ENCODE assay signal across 20 cellular contexts in genomic region chrX:123990602-123991001, GRCh38. TPM values are rescaled to one million over a fixed set of nuclear protein-coding genes. Genes with fewer than 3 reads are reported as not detected.
DNase-seq lines count a peak whose midpoint lies in the region; ATAC-seq and TF ChIP-seq lines count a peak whose summit lies in the region.
"Had no signal": no experiment of that assay in that cellular context is flagged by ENCODE, and none has a peak within 500 bp of the region (broad histone marks: within the 10 kb centered on the region; RNA-seq: fewer than 3 reads in every experiment).

No MANE protein-coding gene starts in this region.

- no peak for TF ChIP-seq CTCF in osteocyte (IDR thresholded peaks at IDR 0.05)

- H3K27ac Mint-ChIP-seq in activated CD4-positive, alpha-beta T cell treated with anti-CD3 and anti-CD28 coated beads, Interleukin-2, amount 10 ng/mL, durations not matched to agents 7 days and 5 days, result peak overlapping the region; percentile 46
- no peak overlapping the region for H3K27ac Mint-ChIP-seq in activated naive CD8-positive, alpha-beta T cell treated with anti-CD3 and anti-CD28 coated beads, Interleukin-2, amount 10 ng/mL, durations not matched to agents 7 days and 5 days
- peak overlapping the region; percentile 11 for H3K27ac Mint-ChIP-seq in osteocyte (ENCODE audit: unreplicated experiment)
- H3K27ac Mint-ChIP-seq: activated T-helper 2 cell treated with anti-CD3 and anti-CD28 coated beads, Interferon-gamma antibody, Interleukin-2, Interleukin-4, amounts not matched to agents 10 μg/mL and 5 μg/mL and 100 μg/mL, durations not matched to agents 14 hours and 24 hours and 36 hours; CD4-positive, CD25-positive, alpha-beta regulatory T cell; HFFc6 had no signal

- no peaks in the 10 kb centered on the region for H3K27me3 Mint-ChIP-seq in activated CD4-positive, alpha-beta T cell treated with anti-CD3 and anti-CD28 coated beads, Interleukin-2, amount 10 ng/mL, durations not matched to agents 7 days and 5 days
- no peaks in the 10 kb centered on the region for H3K27me3 Mint-ChIP-seq in activated naive CD8-positive, alpha-beta T cell treated with anti-CD3 and anti-CD28 coated beads, Interleukin-2, amount 10 ng/mL, durations not matched to agents 7 days and 5 days
- no peaks in the 10 kb centered on the region for H3K27me3 Mint-ChIP-seq in osteocyte (ENCODE audit: unreplicated experiment)
- H3K27me3 Mint-ChIP-seq: CD4-positive, CD25-positive, alpha-beta regulatory T cell; T-cell had no signal

- peaks cover 28% of the 10 kb centered on the region for H3K4me1 Mint-ChIP-seq in activated CD4-positive, alpha-beta T cell treated with anti-CD3 and anti-CD28 coated beads, Interleukin-2, amount 10 ng/mL, durations not matched to agents 7 days and 5 days
- H3K4me1 Mint-ChIP-seq in activated naive CD8-positive, alpha-beta T cell treated with anti-CD3 and anti-CD28 coated beads, Interleukin-2, amount 10 ng/mL, durations not matched to agents 7 days and 5 days, result peaks cover 28% of the 10 kb centered on the region
- H3K4me1 Mint-ChIP-seq in osteocyte (ENCODE audit: unreplicated experiment), result peaks cover 20% of the 10 kb centered on the region

- H3K9me3 Mint-ChIP-seq in activated CD4-positive, alpha-beta T cell treated with anti-CD3 and anti-CD28 coated beads, Interleukin-2, amount 10 ng/mL, durations not matched to agents 7 days and 5 days, result no peaks in the 10 kb centered on the region
- no peaks in the 10 kb centered on the region for H3K9me3 Mint-ChIP-seq in activated naive CD8-positive, alpha-beta T cell treated with anti-CD3 and anti-CD28 coated beads, Interleukin-2, amount 10 ng/mL, durations not matched to agents 7 days and 5 days
- peaks cover 11% of the 10 kb centered on the region for H3K9me3 Mint-ChIP-seq in osteocyte (ENCODE audit: unreplicated experiment)
- H3K9me3 Mint-ChIP-seq: activated T-helper 2 cell treated with anti-CD3 and anti-CD28 coated beads, Interferon-gamma antibody, Interleukin-2, Interleukin-4, amounts not matched to agents 10 μg/mL and 5 μg/mL and 100 μg/mL, durations not matched to agents 14 hours and 24 hours and 36 hours; CD4-positive, CD25-positive, alpha-beta regulatory T cell; HFFc6; T-cell had no signal

- CTCF ChIA-PET in activated CD4-positive, alpha-beta T cell treated with anti-CD3 and anti-CD28 coated beads, Interleukin-2, amount 10 ng/mL, durations not matched to agents 7 days and 5 days (lab: Charles Lee), result no interaction called here

- no peak for DNase-seq in activated CD4-positive, alpha-beta T cell treated with anti-CD3 and anti-CD28 coated beads, Interleukin-2, amount 10 ng/mL, durations not matched to agents 7 days and 5 days
- no peak for DNase-seq in activated CD4-positive, alpha-beta T cell treated with anti-CD3 and anti-CD28 coated beads for 1 hour
- no peak for DNase-seq in activated naive CD8-positive, alpha-beta T cell treated with anti-CD3 and anti-CD28 coated beads, Interleukin-2, amount 10 ng/mL, durations not matched to agents 7 days and 5 days
- DNase-seq in osteocyte (ENCODE audit: extremely low spot score, unreplicated experiment) (no peak), left cardiac atrium (no peak)
- DNase-seq: activated CD4-positive, CD25-positive, alpha-beta regulatory T cell treated with anti-CD3 and anti-CD28 coated beads, Interleukin-2, amount 50 U/mL, for 72 hours; CD4-positive, CD25-positive, alpha-beta regulatory T cell; EL; heart left ventricle; HFFc6; mucosa of descending colon; NCI-H2029; NCI-H774; posterior cingulate gyrus; T-cell had no signal

- peaks cover 5% of the 10 kb centered on the region for H3K36me3 Mint-ChIP-seq in activated CD4-positive, alpha-beta T cell treated with anti-CD3 and anti-CD28 coated beads, Interleukin-2, amount 10 ng/mL, durations not matched to agents 7 days and 5 days (ENCODE audit: low read depth)
- H3K36me3 Mint-ChIP-seq in activated naive CD8-positive, alpha-beta T cell treated with anti-CD3 and anti-CD28 coated beads, Interleukin-2, amount 10 ng/mL, durations not matched to agents 7 days and 5 days, result peaks cover 12% of the 10 kb centered on the region
- no peaks in the 10 kb centered on the region for H3K36me3 Mint-ChIP-seq in osteocyte (ENCODE audit: unreplicated experiment)
- H3K36me3 Mint-ChIP-seq: CD4-positive, CD25-positive, alpha-beta regulatory T cell had no signal

- intact Hi-C loops in left cardiac atrium (cut with DNase I), result no loop called here

- POLR2A ChIA-PET in activated CD4-positive, alpha-beta T cell treated with anti-CD3 and anti-CD28 coated beads, Interleukin-2, amount 10 ng/mL, durations not matched to agents 7 days and 5 days (lab: Charles Lee), result no interaction called here
- POLR2A ChIA-PET in activated naive CD8-positive, alpha-beta T cell treated with anti-CD3 and anti-CD28 coated beads, Interleukin-2, amount 10 ng/mL, durations not matched to agents 7 days and 5 days (lab: Charles Lee), result no interaction called here

- ATAC-seq in GM21717 (IDR thresholded peaks at IDR 0.05; ENCODE audit: unreplicated experiment) (peak; percentile 40), left cardiac atrium (no peak), HG03457 (IDR thresholded peaks at IDR 0.05; ENCODE audit: unreplicated experiment) (no peak), HG02870 (IDR thresholded peaks at IDR 0.05; ENCODE audit: unreplicated experiment) (no peak)
- no peak for ATAC-seq in activated naive CD8-positive, alpha-beta T cell treated with anti-CD3 and anti-CD28 coated beads, Interleukin-2, amount 10 ng/mL, durations not matched to agents 7 days and 5 days (ENCODE audit: low read depth)
- ATAC-seq: A549, heart left ventricle, mucosa of descending colon had no signal

- H3K4me3 Mint-ChIP-seq in activated CD4-positive, alpha-beta T cell treated with anti-CD3 and anti-CD28 coated beads, Interleukin-2, amount 10 ng/mL, durations not matched to agents 7 days and 5 days, result no peak overlapping the region
- H3K4me3 Mint-ChIP-seq in activated naive CD8-positive, alpha-beta T cell treated with anti-CD3 and anti-CD28 coated beads, Interleukin-2, amount 10 ng/mL, durations not matched to agents 7 days and 5 days, result peak overlapping the region; percentile 35
- H3K4me3 Mint-ChIP-seq in osteocyte (ENCODE audit: unreplicated experiment), result no peak overlapping the region
- H3K4me3 Mint-ChIP-seq: HFFc6 had no signal

RNA-seq across cellular contexts. Expression of gene STAG2, which starts 29.1 kb away (rescaled TPM):
- 100 to 1,000 TPM in 1 of 2 experiments, 10 to 100 TPM in 1; 89.5 to 107 TPM for total RNA-seq in activated CD4-positive, alpha-beta T cell treated with anti-CD3 and anti-CD28 coated beads, Interleukin-2, amount 10 ng/mL, durations not matched to agents 7 days and 5 days
- total RNA-seq in activated naive CD8-positive, alpha-beta T cell treated with anti-CD3 and anti-CD28 coated beads, Interleukin-2, amount 10 ng/mL, durations not matched to agents 7 days and 5 days, result 100 to 1,000 TPM in 1 of 2 experiments, 10 to 100 TPM in 1; 92.3 to 103 TPM
- total RNA-seq in osteocyte (72.7 and 73.4 TPM in 2 replicates), left cardiac atrium (10 to 100 TPM; 31.8 to 34.6 TPM)
